Comparison of ENCODE assay signal across 1 cellular context in the genomic region with DNA sequence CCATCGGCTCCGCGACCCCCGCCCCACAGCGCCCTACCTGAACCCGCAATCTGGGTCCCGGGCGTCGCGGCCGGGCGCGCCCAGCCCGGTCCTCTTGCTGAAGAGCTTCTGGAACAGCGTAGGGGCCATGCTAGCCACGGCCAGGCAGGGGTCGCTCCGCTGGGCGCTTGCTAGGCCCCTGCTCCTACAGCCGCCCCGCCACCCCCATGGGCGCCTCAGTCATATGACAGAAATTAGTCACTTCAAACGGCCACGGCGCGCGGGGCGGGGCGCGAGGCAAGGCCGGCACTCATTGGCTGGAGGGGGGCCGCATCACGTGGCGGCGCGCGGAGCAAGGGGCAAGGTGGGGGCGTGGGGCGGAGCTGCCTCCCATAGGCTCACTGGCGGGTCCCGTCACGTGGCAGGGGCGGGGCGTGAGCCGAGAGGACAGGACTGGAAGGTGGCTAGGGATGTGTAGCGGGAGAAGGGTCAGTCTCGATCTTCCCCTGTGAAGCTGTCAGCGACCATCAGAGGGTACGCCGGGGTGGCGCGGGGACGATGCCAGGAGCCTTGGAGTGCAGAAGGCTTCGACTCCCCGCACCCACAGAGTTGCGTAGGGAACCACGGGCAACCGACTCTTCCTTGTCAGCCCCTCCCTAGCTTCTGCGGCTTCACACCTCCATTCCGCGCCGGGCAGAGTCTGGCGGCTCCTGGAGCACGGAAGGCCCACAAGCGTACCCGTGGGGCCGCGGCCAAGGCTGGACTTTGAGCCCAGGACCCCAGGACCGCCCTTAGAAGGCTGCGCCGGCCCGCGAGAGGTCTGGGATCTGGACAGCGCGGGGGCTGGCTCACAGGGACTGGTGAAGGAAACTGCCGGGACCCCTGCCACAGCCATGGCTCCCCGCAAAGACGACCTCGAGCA.
TF ChIP-seq lines count a peak whose summit lies in the region.

Gene FNIP1 (minus strand): TSS at position 225 of the 901 bp plus-strand sequence. CDS start 96 bp downstream, at position 129.

TF ChIP-seq in A549, 52 proteins besides CTCF, POLR2A, EP300 and RAD21 (continued from another document):
- TF ChIP-seq BCL3 (IDR thresholded peaks at IDR 0.05) (peak; percentile 71; the same call in 1 of the 3 replicates), FOSL2 (IDR thresholded peaks at IDR 0.05) (0 out of 2 replicates have a peak, but pooled peaks have one; percentile 13), FOSL2 (CRISPR knock-in tag; IDR thresholded peaks at IDR 0.05) (peak; percentile 87), NR3C1 (IDR thresholded peaks at IDR 0.05) (no peak), KDM5A (IDR thresholded peaks at IDR 0.05) (no peak), TP53 (CRISPR knock-in tag; IDR thresholded peaks at IDR 0.05) (0 out of 2 replicates have a peak, but pooled peaks have one; percentile 62), KDM1A (IDR thresholded peaks at IDR 0.05; ENCODE audit: low read depth) (no peak), CBX8 (IDR thresholded peaks at IDR 0.05) (no peak)
- TF ChIP-seq, protein P1, sequence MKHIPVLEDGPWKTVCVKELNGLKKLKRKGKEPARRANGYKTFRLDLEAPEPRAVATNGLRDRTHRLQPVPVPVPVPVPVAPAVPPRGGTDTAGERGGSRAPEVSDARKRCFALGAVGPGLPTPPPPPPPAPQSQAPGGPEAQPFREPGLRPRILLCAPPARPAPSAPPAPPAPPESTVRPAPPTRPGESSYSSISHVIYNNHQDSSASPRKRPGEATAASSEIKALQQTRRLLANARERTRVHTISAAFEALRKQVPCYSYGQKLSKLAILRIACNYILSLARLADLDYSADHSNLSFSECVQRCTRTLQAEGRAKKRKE (CRISPR knock-in tag; IDR thresholded peaks at IDR 0.05; ENCODE audit: low read depth) = no peak
- TF ChIP-seq, protein P2, sequence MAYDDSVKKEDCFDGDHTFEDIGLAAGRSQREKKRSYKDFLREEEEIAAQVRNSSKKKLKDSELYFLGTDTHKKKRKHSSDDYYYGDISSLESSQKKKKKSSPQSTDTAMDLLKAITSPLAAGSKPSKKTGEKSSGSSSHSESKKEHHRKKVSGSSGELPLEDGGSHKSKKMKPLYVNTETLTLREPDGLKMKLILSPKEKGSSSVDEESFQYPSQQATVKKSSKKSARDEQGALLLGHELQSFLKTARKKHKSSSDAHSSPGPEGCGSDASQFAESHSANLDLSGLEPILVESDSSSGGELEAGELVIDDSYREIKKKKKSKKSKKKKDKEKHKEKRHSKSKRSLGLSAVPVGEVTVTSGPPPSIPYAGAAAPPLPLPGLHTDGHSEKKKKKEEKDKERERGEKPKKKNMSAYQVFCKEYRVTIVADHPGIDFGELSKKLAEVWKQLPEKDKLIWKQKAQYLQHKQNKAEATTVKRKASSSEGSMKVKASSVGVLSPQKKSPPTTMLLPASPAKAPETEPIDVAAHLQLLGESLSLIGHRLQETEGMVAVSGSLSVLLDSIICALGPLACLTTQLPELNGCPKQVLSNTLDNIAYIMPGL (CRISPR knock-in tag; IDR thresholded peaks at IDR 0.05; ENCODE audit: borderline replicate concordance) = peak; percentile 37; the same call in 1 of the 2 replicates
